Comparison of ENCODE assay signal across 26 cellular contexts in the genomic region with DNA sequence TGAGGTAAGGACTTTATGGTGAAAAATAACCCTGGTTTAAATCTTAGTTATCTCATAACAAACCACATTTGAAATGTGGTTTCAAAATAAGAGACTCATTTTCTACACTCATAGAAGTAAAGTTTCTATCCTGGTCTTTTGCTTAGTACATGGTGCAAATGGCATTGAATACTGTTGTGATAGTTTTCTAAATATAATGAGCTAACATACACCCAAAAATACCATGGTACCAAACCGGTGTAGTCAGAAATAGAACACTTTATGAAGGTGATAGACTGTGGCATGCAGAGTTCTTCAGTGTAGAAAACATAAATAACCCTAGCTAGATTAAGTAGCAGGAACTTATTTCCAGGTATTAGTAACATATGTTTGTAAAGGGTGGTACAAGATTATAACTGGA.
"Had no signal": no experiment of that assay in that cellular context is flagged by ENCODE, and none has a peak within 500 bp of the region (broad histone marks: within the 10 kb centered on the region; RNA-seq: fewer than 3 reads in every experiment).

No MANE protein-coding gene starts in this region.

- H3K4me1 ChIP-seq: lower lobe of right lung, neural progenitor cell, parathyroid adenoma, psoas muscle, tibial nerve, uterus had no signal

- H3K9ac ChIP-seq: neural progenitor cell, parathyroid adenoma had no signal

- H2AFZ ChIP-seq: neural progenitor cell, parathyroid adenoma had no signal

- ATAC-seq: lower lobe of right lung; natural killer cell; psoas muscle; sciatic nerve; stimulated activated memory B cell treated with anti-CD40 and anti-IgM and Interleukin-4, amounts not matched to agents 10 μg/mL and 1 μg/mL and 100 μg/mL, for 72 hours; stimulated activated naive CD8-positive, alpha-beta T cell treated with anti-CD3 and anti-CD28 coated beads, Interleukin-15, amount 100 ng/mL, for 72 hours had no signal

- H3K4me2 ChIP-seq: neural progenitor cell, smooth muscle cell had no signal

- H3K27ac ChIP-seq: lower lobe of right lung, neural progenitor cell, neutrophil, parathyroid adenoma, psoas muscle, tibial nerve, uterus had no signal

- H3K9me3 ChIP-seq: lower lobe of right lung, neutrophil, psoas muscle, tibial nerve, uterus had no signal

- H3K79me2 ChIP-seq: parathyroid adenoma had no signal

- H3K4me3 ChIP-seq: lower lobe of right lung, neural progenitor cell, psoas muscle, smooth muscle cell, tibial nerve, uterus had no signal

- H3K27me3 ChIP-seq: neural progenitor cell, neutrophil, tibial nerve, uterus had no signal

- DNase-seq: hypothalamus; immature natural killer cell; kidney; lower lobe of right lung; mammary epithelial cell; mesenchymal stem cell; naive B cell; natural killer cell; nephron progenitor cell; occipital lobe; psoas muscle; stimulated activated CD4-positive, alpha-beta T cell treated with anti-CD3 and anti-CD28 coated beads, Interleukin-1b, Interleukin-23, amount 100 ng/mL, for 48 hours; stimulated activated CD4-positive, alpha-beta T cell treated with anti-CD3 and anti-CD28 coated beads, Interleukin-2, amount 100 ng/mL, for 48 hours; stimulated activated CD4-positive, alpha-beta T cell treated with anti-CD3 and anti-CD28 coated beads, Interleukin-4, amount 100 ng/mL, for 4 hours; stimulated activated CD8-positive, alpha-beta memory T cell treated with anti-CD3 and anti-CD28 coated beads, Interleukin-4, amount 100 ng/mL, for 48 hours; stimulated activated naive CD4-positive, alpha-beta T cell treated with Interleukin-2 at 50 U/mL for 16 hours; stimulated activated naive CD8-positive, alpha-beta T cell treated with anti-CD3 and anti-CD28 coated beads, Interleukin-15, amount 100 ng/mL, for 72 hours; substantia nigra; uterus had no signal

- H3K36me3 ChIP-seq: lower lobe of right lung, neural progenitor cell, neutrophil, tibial nerve, uterus had no signal
